12 cellular contexts compared by ENCODE assay signal in the genomic region with DNA sequence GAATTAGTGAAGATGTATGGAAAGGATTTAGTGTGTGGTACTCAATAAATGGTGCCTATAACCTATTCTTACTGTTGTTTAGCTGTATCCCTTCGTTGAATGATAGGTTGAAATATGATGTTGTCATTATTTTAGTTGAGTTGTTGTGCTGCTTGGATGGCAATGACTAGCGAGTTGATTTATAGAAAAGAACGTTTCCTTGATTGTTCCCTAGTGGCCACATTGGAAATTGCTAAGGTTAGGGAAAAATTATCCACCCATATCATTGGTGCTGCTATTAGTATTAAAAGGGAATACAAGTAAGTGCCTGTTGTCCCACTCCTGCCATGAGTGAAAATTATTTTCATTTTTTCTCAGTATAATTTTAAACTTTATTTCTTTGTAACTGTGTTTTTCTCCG.
DNase-seq lines count a peak whose midpoint lies in the region; ATAC-seq, FAIRE-seq and TF ChIP-seq lines count a peak whose summit lies in the region.
"Had no signal": no experiment of that assay in that cellular context is flagged by ENCODE, and none has a peak within 500 bp of the region (broad histone marks: within the 10 kb centered on the region; RNA-seq: fewer than 3 reads in every experiment).

No MANE protein-coding gene starts in this region.

- FAIRE-seq in H54 (lab: Jason Lieb, UNC): peak; percentile 27

- ATAC-seq in stimulated activated naive B cell treated with anti-CD40 and anti-IgM and Interleukin-4, amounts not matched to agents 10 μg/mL and 1 μg/mL and 100 μg/mL, for 72 hours (replicated peaks): no peak
- ATAC-seq: stimulated activated naive CD8-positive, alpha-beta T cell treated with anti-CD3 and anti-CD28 coated beads, Interleukin-15, Interleukin-2, amounts not matched to agents 100 U/mL and 50 U/mL, for 24 hours had no signal

- H3K27ac Mint-ChIP-seq in stimulated activated naive B cell treated with anti-CD40 and anti-IgM and Interleukin-4, amounts not matched to agents 10 μg/mL and 1 μg/mL and 100 μg/mL, for 72 hours: no peak overlapping the region

- H3K4me3 ChIP-seq in WI38 (ENCODE audit: low read depth, low read length): no peak overlapping the region
- H3K4me3 ChIP-seq: HAP-1 had no signal

- H3K4me1 Mint-ChIP-seq in stimulated activated naive B cell treated with anti-CD40 and anti-IgM and Interleukin-4, amounts not matched to agents 10 μg/mL and 1 μg/mL and 100 μg/mL, for 72 hours: peaks cover 0 to 5% of the 10 kb centered on the region in 2 donors

- no peaks in the 10 kb centered on the region for H3K27me3 Mint-ChIP-seq in stimulated activated naive B cell treated with anti-CD40 and anti-IgM and Interleukin-4, amounts not matched to agents 10 μg/mL and 1 μg/mL and 100 μg/mL, for 72 hours

- TF ChIP-seq CTCF in AG09319 (IDR thresholded peaks at IDR 0.05; ENCODE audit: low read depth, low read length): peak; percentile 15
- peak; percentile 29; the same call in 1 of the 2 replicates for TF ChIP-seq CTCF in WI38 (IDR thresholded peaks at IDR 0.05; ENCODE audit: low read depth, low read length)

- H3K9me3 Mint-ChIP-seq in stimulated activated naive B cell treated with anti-CD40 and anti-IgM and Interleukin-4, amounts not matched to agents 10 μg/mL and 1 μg/mL and 100 μg/mL, for 72 hours: no peaks in the 10 kb centered on the region

- H3K4me3 Mint-ChIP-seq in stimulated activated naive B cell treated with anti-CD40 and anti-IgM and Interleukin-4, amounts not matched to agents 10 μg/mL and 1 μg/mL and 100 μg/mL, for 72 hours: no peak overlapping the region

- peaks cover 20 to 27% of the 10 kb centered on the region in 2 donors for H3K36me3 Mint-ChIP-seq in stimulated activated naive B cell treated with anti-CD40 and anti-IgM and Interleukin-4, amounts not matched to agents 10 μg/mL and 1 μg/mL and 100 μg/mL, for 72 hours

- no peak for DNase-seq in AG09319 (ENCODE audit: extremely low read depth, low read depth)
- no peak for DNase-seq in H54 (ENCODE audit: insufficient read length, low spot score)
- peak; percentile 15 for DNase-seq in iPS-NIHi7 (ENCODE audit: extremely low spot score)
- no peak for DNase-seq in inferior parietal cortex (ENCODE audit: extremely low spot score)
- DNase-seq in stimulated activated CD4-positive, alpha-beta T cell treated with anti-CD3 and anti-CD28 coated beads, Interleukin-1b, Interleukin-23, amount 100 ng/mL, for 48 hours: no peak
- no peak for DNase-seq in GOT3 (lab: John Stamatoyannopoulos, UW)
- no peak for DNase-seq in stimulated activated naive B cell treated with anti-CD40 and anti-IgM and Interleukin-4, amounts not matched to agents 10 μg/mL and 1 μg/mL and 100 μg/mL, for 72 hours
- DNase-seq: activated gamma-delta T cell; GDM1; stimulated activated naive CD8-positive, alpha-beta T cell treated with anti-CD3 and anti-CD28 coated beads, Interleukin-15, Interleukin-2, amounts not matched to agents 100 U/mL and 50 U/mL, for 24 hours had no signal

- no peak for TF ChIP-seq POLR2A in H54 (IDR thresholded peaks at IDR 0.05; ENCODE audit: low read depth, low read length)
